1 cellular context compared by ENCODE assay signal in the genomic region with DNA sequence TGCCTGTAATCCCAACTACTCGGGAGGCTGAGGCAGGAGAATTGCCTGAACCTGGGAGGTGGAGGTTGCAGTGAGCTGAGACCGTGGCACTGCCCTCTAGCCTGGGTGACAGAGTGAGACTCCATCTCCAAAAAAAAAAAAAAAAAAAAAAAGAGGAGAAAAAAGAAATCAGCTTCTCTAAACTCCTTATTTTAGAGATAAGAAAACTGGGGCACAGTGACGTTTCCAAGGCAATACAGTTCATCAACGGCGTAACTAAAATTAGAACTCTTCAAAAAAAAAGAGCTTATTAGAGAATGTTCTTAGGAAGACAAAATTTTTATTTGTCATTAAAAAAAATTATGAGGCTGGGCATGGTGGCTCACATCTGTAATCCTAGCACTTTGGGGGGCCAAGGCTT. TPM values are rescaled to one million over a fixed set of nuclear protein-coding genes. Genes with fewer than 3 reads are reported as not detected.
"Had no signal": no experiment of that assay in that cellular context is flagged by ENCODE, and none has a peak within 500 bp of the region (broad histone marks: within the 10 kb centered on the region; RNA-seq: fewer than 3 reads in every experiment).

No MANE protein-coding gene starts in this region.

RNA-seq across cellular contexts. Expression of gene NKAIN1, which starts 22.7 kb away (rescaled TPM):
- total RNA-seq: GM12878 had no signal
- polyA plus RNA-seq: GM12878 had no signal
